In the genomic region with DNA sequence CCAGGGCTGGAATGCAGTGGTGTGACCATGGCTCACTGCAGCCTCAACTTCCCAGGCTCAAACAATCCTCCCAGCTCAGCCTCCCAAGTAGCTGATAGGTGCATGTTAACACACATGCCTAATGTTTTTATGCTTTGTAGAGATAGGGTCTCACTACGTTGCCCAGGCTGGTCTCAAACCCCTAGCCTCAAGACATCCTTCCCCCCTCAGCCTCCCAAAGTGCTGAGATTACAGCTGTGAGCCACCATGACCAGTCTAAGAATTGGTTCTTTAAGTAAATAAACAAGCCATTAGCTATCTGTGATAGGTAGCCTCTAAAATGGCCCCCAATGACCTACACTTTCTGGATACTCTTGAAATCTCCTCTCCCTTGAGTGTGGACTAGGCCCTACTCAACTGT, we compare ENCODE assay signal across 1 cellular context.
A peak's percentile ranks its signal among the peaks of the same experiment; 100 is the strongest.
TF ChIP-seq lines count a peak whose summit lies in the region.

No MANE protein-coding gene starts in this region.

TF ChIP-seq in K562, 482 proteins besides CTCF, POLR2A, EP300 and RAD21:
- no peak for TF ChIP-seq NR2C2 (CRISPR knock-in tag; IDR thresholded peaks at IDR 0.05)
- no peak for TF ChIP-seq NR2C2 (tag; IDR thresholded peaks at IDR 0.05)
- TF ChIP-seq HDAC1 (IDR thresholded peaks at IDR 0.05), result 0 out of 4 replicates have a peak, but pooled peaks of 1 of the 2 experiments have one; percentile 24
- peak; percentile 89 for TF ChIP-seq ZNF121 (CRISPR knock-in tag; conservative IDR thresholded peaks at IDR 0.05)
- TF ChIP-seq LARP7 (IDR thresholded peaks at IDR 0.05), result no peak
- peak; percentile 81 to 83 for TF ChIP-seq KDM1A (IDR thresholded peaks at IDR 0.05)
- peak in 1 of 2 experiments; percentile 52; a peak in 1 of 4 replicates for TF ChIP-seq RCOR1 (IDR thresholded peaks at IDR 0.05; ENCODE audit: borderline replicate concordance in 1 of 2, low read depth in 2 of 2, low read length in 2 of 2)
- peak; percentile 33 for TF ChIP-seq RBM25 (IDR thresholded peaks at IDR 0.05; ENCODE audit: low read depth, low read length, severe bottlenecking)
- TF ChIP-seq KLF16 (IDR thresholded peaks at IDR 0.05), result no peak
